ENCODE assay signal across 1 cellular context in genomic region chr3:16551342-16551976, GRCh38.
TF ChIP-seq lines count a peak whose summit lies in the region.

No MANE protein-coding gene starts in this region.

TF ChIP-seq in HEK293, 187 proteins besides CTCF, POLR2A, EP300 and RAD21 (continued from another document):
- TF ChIP-seq REST (tag by site-specific recombination; IDR thresholded peaks at IDR 0.05) (0 out of 2 replicates have a peak, but pooled peaks have one; percentile 21), ZNF266 (tag by site-specific recombination; IDR thresholded peaks at IDR 0.05; ENCODE audit: low read depth) (0 out of 2 replicates have a peak, but pooled peaks have one; percentile 6), ZNF114 (tag by site-specific recombination; IDR thresholded peaks at IDR 0.05) (peak; percentile 61; the same call in 1 of the 2 replicates), PRDM1 (tag by site-specific recombination; IDR thresholded peaks at IDR 0.05) (0 out of 2 replicates have a peak, but pooled peaks have one; percentile 10)
